ENCODE assay signal across 8 cellular contexts in the genomic region with DNA sequence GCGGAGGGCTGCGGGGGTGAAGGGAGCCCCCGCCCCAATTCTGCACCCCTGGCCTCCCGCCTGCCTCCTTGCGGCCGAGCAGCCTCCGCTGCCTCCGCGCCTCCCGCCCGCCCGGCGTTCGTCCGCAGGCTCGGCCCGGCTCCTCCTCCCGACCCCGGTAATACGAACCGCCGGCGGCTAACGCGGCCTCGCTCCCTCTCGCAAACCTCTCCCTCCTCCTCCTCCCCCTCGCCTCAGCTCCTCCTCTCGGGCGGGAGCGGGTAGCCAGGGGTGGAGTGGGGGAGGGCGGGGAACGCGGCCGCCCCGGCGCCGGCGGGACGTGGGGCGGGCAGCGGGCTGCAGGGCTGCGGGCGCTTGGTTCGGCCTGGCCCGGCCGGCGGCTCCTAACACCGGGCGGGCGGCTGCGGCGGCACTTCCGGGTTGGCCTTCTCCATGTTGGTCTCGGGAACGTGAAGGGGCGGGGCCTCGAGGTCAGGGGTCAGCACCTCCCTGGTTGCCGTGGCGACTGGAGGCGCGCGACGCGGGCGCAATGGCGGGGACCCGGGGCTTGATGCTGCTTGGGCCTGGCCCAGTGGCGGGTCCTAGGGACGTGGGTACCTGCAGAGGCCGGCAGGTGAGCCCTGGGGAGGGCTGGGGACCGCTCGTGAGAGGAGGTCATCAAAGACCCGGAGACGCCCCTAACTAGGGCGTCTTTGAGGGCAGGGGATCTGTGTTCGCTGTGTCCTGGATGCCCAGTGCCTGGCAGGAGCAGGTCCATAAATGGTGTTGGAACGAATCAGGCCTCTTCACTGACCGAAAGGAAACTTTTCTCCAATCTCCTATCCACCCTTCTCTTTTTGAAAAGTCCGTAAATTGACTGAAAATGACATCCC. TPM values are rescaled to one million over a fixed set of nuclear protein-coding genes. Genes with fewer than 3 reads are reported as not detected.
DNase-seq lines count a peak whose midpoint lies in the region; ATAC-seq and TF ChIP-seq lines count a peak whose summit lies in the region.

A gene with protein sequence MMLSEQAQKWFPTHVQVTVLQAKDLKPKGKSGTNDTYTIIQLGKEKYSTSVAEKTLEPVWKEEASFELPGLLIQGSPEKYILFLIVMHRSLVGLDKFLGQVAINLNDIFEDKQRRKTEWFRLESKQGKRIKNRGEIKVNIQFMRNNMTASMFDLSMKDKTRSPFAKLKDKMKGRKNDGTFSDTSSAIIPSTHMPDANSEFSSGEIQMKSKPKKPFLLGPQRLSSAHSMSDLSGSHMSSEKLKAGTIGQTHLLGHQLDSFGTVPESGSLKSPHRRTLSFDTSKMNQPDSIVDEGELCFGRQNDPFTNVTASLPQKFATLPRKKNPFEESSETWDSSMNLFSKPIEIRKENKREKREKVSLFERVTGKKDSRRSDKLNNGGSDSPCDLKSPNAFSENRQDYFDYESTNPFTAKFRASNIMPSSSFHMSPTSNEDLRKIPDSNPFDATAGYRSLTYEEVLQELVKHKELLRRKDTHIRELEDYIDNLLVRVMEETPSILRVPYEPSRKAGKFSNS (minus strand): TSS at position 451 of the 872 bp plus-strand sequence. CDS start 778 bp downstream, outside the sequence.

- H3K27me3 ChIP-seq in heart right ventricle (no peaks in the 10 kb centered on the region), upper lobe of left lung (no peaks in the 10 kb centered on the region)

- peak in 3 of 4 donors; percentile 47 to 87 (median 51) for TF ChIP-seq POLR2A in upper lobe of left lung (IDR thresholded peaks at IDR 0.05)

- H3K27ac ChIP-seq in adipose tissue (ENCODE audit: low read depth, low read length) (peak within 1 kb of the TSS; percentile 87), heart right ventricle (peak within 1 kb of the TSS; percentile 65 to 96 (median 92)), upper lobe of left lung (peak within 1 kb of the TSS; percentile 88 to 93 (median 89))

- TF ChIP-seq EP300 in upper lobe of left lung (IDR thresholded peaks at IDR 0.05), result no peak

- WGBS in adipose tissue, 3 donors, result 1% methylated on average over 58 to 80 of the region's 80 CpGs
- WGBS in heart right ventricle, 2 donors, result 1% methylated on average over 78 to 80 of the region's 80 CpGs
- 2 to 21% methylated on average over 3 to 40 of the region's 80 CpGs for WGBS in upper lobe of left lung, 2 donors

- H3K4me3 ChIP-seq in GM12875 (ENCODE audit: low read depth, low read length) (peak within 1 kb of the TSS; percentile 91), heart right ventricle (peak within 1 kb of the TSS; percentile 77 to 93 (median 85)), upper lobe of left lung (peak within 1 kb of the TSS; percentile 63 to 96 (median 90))

- H3K9me3 ChIP-seq in heart right ventricle, result no peaks in the 10 kb centered on the region
- H3K9me3 ChIP-seq in upper lobe of left lung, result no peaks in the 10 kb centered on the region

- ATAC-seq in HG02642 (IDR thresholded peaks at IDR 0.05; ENCODE audit: poor library complexity, unreplicated experiment), result peak; percentile 97
- peak; percentile 95 to 97 (median 97) for ATAC-seq in heart right ventricle
- peak; percentile 97 for ATAC-seq in upper lobe of left lung (ENCODE audit: low FRiP score in 2 of 2)

- intact Hi-C loops in heart right ventricle (cut with DNase I) (loop anchor here in 2 of 10 donors (10.0 kb wide), 2 partner anchors 268 to 288 kb away; no protein-coding TSS in a partner anchor), posterior vena cava (cut with DNase I) (no loop called here)

- H3K4me1 ChIP-seq in heart right ventricle, result peaks cover 0 to 48% (median 41%) of the 10 kb centered on the region in 9 donors
- peaks cover 23 to 39% (median 34%) of the 10 kb centered on the region in 4 donors for H3K4me1 ChIP-seq in upper lobe of left lung

- no peaks in the 10 kb centered on the region for H3K36me3 ChIP-seq in heart right ventricle
- no peaks in the 10 kb centered on the region for H3K36me3 ChIP-seq in upper lobe of left lung

- DNase-seq in NCI-H1092 treated with DMSO at 0.1 percent for 48 hours (lab: John Stamatoyannopoulos, UW), result peak; percentile 81
- DNase-seq in T follicular helper cell (ENCODE audit: low read depth), result peak; percentile 92
- peak; percentile 96 to 97 for DNase-seq in heart right ventricle
- DNase-seq in posterior vena cava (ENCODE audit: low spot score), result peak; percentile 99
- peak; percentile 97 to 99 for DNase-seq in upper lobe of left lung

- peak; percentile 17; the same call in 1 of the 2 replicates for TF ChIP-seq CTCF in GM12875 (IDR thresholded peaks at IDR 0.05; ENCODE audit: borderline replicate concordance, insufficient read depth, low read depth, low read length)
- TF ChIP-seq CTCF in heart right ventricle (IDR thresholded peaks at IDR 0.05), result peak in 6 of 9 donors; percentile 25 to 52 (median 34)
- peak in 1 of 6 experiments; percentile 30 for TF ChIP-seq CTCF in upper lobe of left lung (IDR thresholded peaks at IDR 0.05)

RNA-seq across cellular contexts. Expression of the gene that starts here (rescaled TPM):
- polyA plus RNA-seq in adipose tissue (1 to 10 TPM; 4.2 to 7.1 (median 4.9) TPM), heart right ventricle (1 to 10 TPM; 2.6 to 2.8 TPM)
- total RNA-seq in heart right ventricle (10 to 100 TPM; 12.2 to 17.2 (median 13.7) TPM), posterior vena cava (10 to 100 TPM; 32.1 to 33.4 TPM), upper lobe of left lung (10 to 100 TPM; 12.9 to 66.4 (median 31.0) TPM)

Comparison
In these comparisons a context has a peak if more than half of its experiments do, and no peak if none do; other contexts are left out.
1. Peak in every context shown above with its lines: DNase-seq, ATAC-seq, H3K4me3 ChIP-seq and H3K27ac ChIP-seq.